1 cellular context compared by ENCODE assay signal in the genomic region with DNA sequence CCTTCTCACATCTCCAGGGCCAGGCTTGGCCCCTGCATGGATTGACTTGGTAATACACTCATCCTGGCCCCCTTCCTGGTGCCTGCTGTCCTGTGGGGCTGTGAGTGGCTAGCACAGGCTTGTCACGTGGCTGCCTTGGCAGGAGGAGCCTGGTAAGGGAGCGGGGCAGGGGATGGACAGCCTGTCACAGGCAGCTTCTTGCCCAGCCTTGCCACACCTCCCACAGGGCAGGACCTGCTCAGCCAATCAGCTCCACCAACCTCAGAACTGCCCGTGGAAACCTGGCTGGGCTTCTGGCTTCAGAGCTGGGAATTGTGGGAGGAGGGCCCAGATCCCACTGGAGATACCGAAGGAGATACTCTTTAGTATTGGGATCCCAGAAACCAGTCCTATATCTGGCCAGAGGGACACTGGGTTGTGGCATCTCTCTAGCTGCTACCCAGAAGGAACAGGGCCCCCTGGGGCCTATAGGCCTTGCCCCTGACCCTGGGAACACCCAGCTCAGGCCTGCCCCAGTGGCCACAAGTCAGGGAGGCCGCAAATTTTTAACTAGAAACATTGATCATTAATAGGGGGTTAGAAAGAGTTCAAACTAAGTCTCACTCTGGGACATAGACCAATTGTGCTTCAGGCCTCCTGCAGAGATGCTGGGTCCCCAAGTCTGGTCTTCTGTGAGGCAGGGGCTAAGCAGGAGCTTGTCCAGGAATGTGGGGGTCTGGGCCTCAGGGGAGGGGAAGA.
TF ChIP-seq lines count a peak whose summit lies in the region.

A gene (plus strand): TSS at position 330 of the 738 bp plus-strand sequence. CDS start 315 bp downstream, at position 645.

TF ChIP-seq in SK-N-SH treated with all-trans-retinoic acid at 6 μM for 48 hours, 23 proteins besides CTCF, POLR2A, EP300 and RAD21 (continued from another document):
- TF ChIP-seq, protein P1, sequence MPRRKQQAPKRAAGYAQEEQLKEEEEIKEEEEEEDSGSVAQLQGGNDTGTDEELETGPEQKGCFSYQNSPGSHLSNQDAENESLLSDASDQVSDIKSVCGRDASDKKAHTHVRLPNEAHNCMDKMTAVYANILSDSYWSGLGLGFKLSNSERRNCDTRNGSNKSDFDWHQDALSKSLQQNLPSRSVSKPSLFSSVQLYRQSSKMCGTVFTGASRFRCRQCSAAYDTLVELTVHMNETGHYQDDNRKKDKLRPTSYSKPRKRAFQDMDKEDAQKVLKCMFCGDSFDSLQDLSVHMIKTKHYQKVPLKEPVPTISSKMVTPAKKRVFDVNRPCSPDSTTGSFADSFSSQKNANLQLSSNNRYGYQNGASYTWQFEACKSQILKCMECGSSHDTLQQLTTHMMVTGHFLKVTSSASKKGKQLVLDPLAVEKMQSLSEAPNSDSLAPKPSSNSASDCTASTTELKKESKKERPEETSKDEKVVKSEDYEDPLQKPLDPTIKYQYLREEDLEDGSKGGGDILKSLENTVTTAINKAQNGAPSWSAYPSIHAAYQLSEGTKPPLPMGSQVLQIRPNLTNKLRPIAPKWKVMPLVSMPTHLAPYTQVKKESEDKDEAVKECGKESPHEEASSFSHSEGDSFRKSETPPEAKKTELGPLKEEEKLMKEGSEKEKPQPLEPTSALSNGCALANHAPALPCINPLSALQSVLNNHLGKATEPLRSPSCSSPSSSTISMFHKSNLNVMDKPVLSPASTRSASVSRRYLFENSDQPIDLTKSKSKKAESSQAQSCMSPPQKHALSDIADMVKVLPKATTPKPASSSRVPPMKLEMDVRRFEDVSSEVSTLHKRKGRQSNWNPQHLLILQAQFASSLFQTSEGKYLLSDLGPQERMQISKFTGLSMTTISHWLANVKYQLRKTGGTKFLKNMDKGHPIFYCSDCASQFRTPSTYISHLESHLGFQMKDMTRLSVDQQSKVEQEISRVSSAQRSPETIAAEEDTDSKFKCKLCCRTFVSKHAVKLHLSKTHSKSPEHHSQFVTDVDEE (CRISPR knock-in tag; IDR thresholded peaks at IDR 0.05) = no peak
- TF ChIP-seq BACH2 (CRISPR knock-in tag; IDR thresholded peaks at IDR 0.05; ENCODE audit: borderline replicate concordance) = no peak
- TF ChIP-seq CSDC2 (CRISPR knock-in tag; IDR thresholded peaks at IDR 0.05) = no peak
- TF ChIP-seq SNAI2 (CRISPR knock-in tag; IDR thresholded peaks at IDR 0.05) = no peak
- TF ChIP-seq ZFP30 (CRISPR knock-in tag; IDR thresholded peaks at IDR 0.05) = no peak
- no peak for TF ChIP-seq ZFP3 (CRISPR knock-in tag; IDR thresholded peaks at IDR 0.05)
